In the genomic region with DNA sequence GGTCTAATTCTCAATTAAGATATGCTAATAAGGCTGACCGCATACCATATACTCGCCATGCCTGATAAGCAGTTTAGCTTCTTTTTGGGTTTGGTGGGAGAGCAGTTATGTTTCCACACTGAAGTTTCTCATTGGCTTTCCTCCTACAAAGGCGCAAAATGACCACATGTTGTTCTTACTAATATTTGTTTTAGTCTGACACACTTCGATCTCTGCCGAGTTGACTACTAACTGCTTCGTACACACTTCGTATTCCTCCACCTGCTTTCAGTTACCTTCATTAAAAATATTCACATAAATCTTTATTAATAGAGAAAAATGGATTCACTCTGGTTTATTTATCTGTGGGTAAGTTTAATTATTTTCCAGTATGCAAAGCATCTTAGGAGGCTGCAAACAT, we compare ENCODE assay signal across 22 cellular contexts. TPM values are rescaled to one million over a fixed set of nuclear protein-coding genes. Genes with fewer than 3 reads are reported as not detected.
DNase-seq lines count a peak whose midpoint lies in the region; ATAC-seq, FAIRE-seq and TF ChIP-seq lines count a peak whose summit lies in the region.
"Had no signal": no experiment of that assay in that cellular context is flagged by ENCODE, and none has a peak within 500 bp of the region (broad histone marks: within the 10 kb centered on the region; RNA-seq: fewer than 3 reads in every experiment).

No MANE protein-coding gene starts in this region.

- intact Hi-C loops in right lobe of liver (cut with DNase I) (no loop called here), HepG2 (cut with micrococcal nuclease; ENCODE audit: unreplicated experiment) (no loop called here)

- peak overlapping the region; percentile 39 for H4K8ac ChIP-seq in mesenchymal stem cell (ENCODE audit: low read length)

- no peak overlapping the region for H3K23ac ChIP-seq in mesenchymal stem cell (ENCODE audit: low read length in 2 of 2)

- H3K4me3 ChIP-seq in right lobe of liver (no peak overlapping the region), HepG2 (replicated peaks in 1 of 3; ENCODE audit: insufficient read depth in 1 of 3, low read depth in 2 of 3, low read length in 3 of 3) (no peak overlapping the region), mesenchymal stem cell (ENCODE audit: insufficient read depth in 1 of 2, low read depth in 1 of 2, low read length in 2 of 2) (no peak overlapping the region)
- H3K4me3 ChIP-seq: A549; BLaER1 treated with 17β-estradiol and CSF1 and Interleukin-3, amounts not matched to agents 10 nM and 100 nM; GM12878 had no signal

- no peak for DNase-seq in right lobe of liver
- DNase-seq in HepG2 (ENCODE audit: low spot score), result no peak
- peak; percentile 5 for DNase-seq in islet precursor cell
- DNase-seq in mesenchymal stem cell, result no peak
- DNase-seq in G401 (ENCODE audit: low spot score), result no peak
- no peak for DNase-seq in activated gamma-delta T cell treated with Interleukin-2 at 50 U/mL for 16 hours
- DNase-seq: AML-193; Caco-2; Calu3; CD4-positive, alpha-beta T cell; CD8-positive, alpha-beta T cell; DMS79 treated with DMSO at 0.1 percent for 48 hours; GDM1 had no signal

- no peak overlapping the region for H3K27ac ChIP-seq in right lobe of liver
- H3K27ac ChIP-seq in HepG2 (ENCODE audit: extremely low read length, insufficient read depth, low read length), result no peak overlapping the region
- no peak overlapping the region for H3K27ac ChIP-seq in mesenchymal stem cell (ENCODE audit: low read length, poor library complexity, severe bottlenecking)
- H3K27ac ChIP-seq: 22Rv1; A549; BLaER1 treated with 17β-estradiol and CSF1 and Interleukin-3, amounts not matched to agents 10 nM and 100 nM; C4-2B had no signal

- H3K4me2 ChIP-seq in HepG2 (ENCODE audit: low read depth, low read length) (no peak overlapping the region), mesenchymal stem cell (ENCODE audit: low read length, poor library complexity, severe bottlenecking) (no peak overlapping the region)
- H3K4me2 ChIP-seq: A549; BLaER1 treated with 17β-estradiol and CSF1 and Interleukin-3, amounts not matched to agents 10 nM and 100 nM had no signal

- WGBS in right lobe of liver (ENCODE audit: insufficient coverage, low coverage, low lambda C conversion rate, missing lambda C conversion rate), result 35% methylated on average over 7 of the region's 7 CpGs
- 16% methylated on average over 7 of the region's 7 CpGs for WGBS in HepG2 (ENCODE audit: low lambda C conversion rate)
- WGBS in mesenchymal stem cell, result 80% methylated on average over 5 of the region's 7 CpGs

- H2BK12ac ChIP-seq in mesenchymal stem cell (ENCODE audit: low read length in 2 of 2), result no peak overlapping the region

- FAIRE-seq in HepG2 (lab: Jason Lieb, UNC), result no peak
- FAIRE-seq: A549, D721Med, GM12878, GM12892, GM18507 had no signal

- H3K4me1 ChIP-seq in right lobe of liver (no peaks in the 10 kb centered on the region), HepG2 (ENCODE audit: insufficient read depth, low read length) (no peaks in the 10 kb centered on the region), mesenchymal stem cell (ENCODE audit: control insufficient read depth, insufficient read depth, low read depth, low read length) (no peaks in the 10 kb centered on the region)

- CTCF ChIA-PET in HepG2 (lab: Yijun Ruan, JAX; ENCODE audit: low intra/inter-chr PET ratio, low total read pairs), result no interaction called here

- no peak for TF ChIP-seq POLR2A in right lobe of liver (IDR thresholded peaks at IDR 0.05)
- TF ChIP-seq POLR2A in HepG2 (IDR thresholded peaks at IDR 0.05; ENCODE audit: insufficient read depth in 1 of 2, low read depth in 2 of 2, low read length in 2 of 2), result no peak

- no peaks in the 10 kb centered on the region for H3K36me3 ChIP-seq in right lobe of liver
- no peaks in the 10 kb centered on the region for H3K36me3 ChIP-seq in HepG2 (replicated peaks in 1 of 2; ENCODE audit: control insufficient read depth in 1 of 2, insufficient read depth in 2 of 2, low read length in 2 of 2)
- H3K36me3 ChIP-seq in mesenchymal stem cell (ENCODE audit: control insufficient read depth in 1 of 2, insufficient read depth in 2 of 2, low read depth in 1 of 2, low read length in 2 of 2), result no peaks in the 10 kb centered on the region
- H3K36me3 ChIP-seq: BLaER1 treated with 17β-estradiol and CSF1 and Interleukin-3, amounts not matched to agents 10 nM and 100 nM had no signal

- H3K14ac ChIP-seq in mesenchymal stem cell (ENCODE audit: low read length in 2 of 2), result no peak overlapping the region

- no peaks in the 10 kb centered on the region for H3K27me3 ChIP-seq in right lobe of liver
- peaks cover 0 to 3% of the 10 kb centered on the region in 2 experiments; a peak in 1 of 5 replicates for H3K27me3 ChIP-seq in HepG2 (ENCODE audit: control insufficient read depth in 1 of 2, insufficient read depth in 2 of 2, low read length in 2 of 2)
- no peaks in the 10 kb centered on the region for H3K27me3 ChIP-seq in mesenchymal stem cell (ENCODE audit: control insufficient read depth in 1 of 2, insufficient read depth in 1 of 2, low read length in 2 of 2)
- H3K27me3 ChIP-seq: BLaER1 treated with 17β-estradiol and CSF1 and Interleukin-3, amounts not matched to agents 10 nM and 100 nM had no signal

- BruUV-seq in HepG2 (replicated peaks; lab: Mats Ljungman, UMichigan), result no TSS peak

- H4K91ac ChIP-seq in mesenchymal stem cell (ENCODE audit: low read length), result no peak overlapping the region

- H2BK120ac ChIP-seq in mesenchymal stem cell (ENCODE audit: low read depth, low read length), result no peak overlapping the region

- H3K18ac ChIP-seq in mesenchymal stem cell (ENCODE audit: low read depth in 1 of 2, low read length in 2 of 2), result no peak overlapping the region

- no peaks in the 10 kb centered on the region for H4K20me1 ChIP-seq in HepG2 (ENCODE audit: insufficient read depth, low read length)
- H4K20me1 ChIP-seq: BLaER1 treated with 17β-estradiol and CSF1 and Interleukin-3, amounts not matched to agents 10 nM and 100 nM had no signal

- ATAC-seq in right lobe of liver (peak in 3 of 4 donors; percentile 50 to 60 (median 59)), HepG2 (no peak), HG02870 (IDR thresholded peaks at IDR 0.05; ENCODE audit: unreplicated experiment) (no peak)
- ATAC-seq: A549; CD8-positive, alpha-beta T cell; GM12878 had no signal

- H3K79me2 ChIP-seq in HepG2 (ENCODE audit: insufficient read depth, low read length), result no peaks in the 10 kb centered on the region

- TF ChIP-seq RAD21 in HepG2 (CRISPR knock-in tag; IDR thresholded peaks at IDR 0.05), result no peak

- H2BK15ac ChIP-seq in mesenchymal stem cell (ENCODE audit: low read depth, poor library complexity, severe bottlenecking), result no peak overlapping the region

- H3K4ac ChIP-seq in mesenchymal stem cell (ENCODE audit: low read depth in 1 of 2, low read length in 2 of 2), result no peak overlapping the region

- no peaks in the 10 kb centered on the region for H3K79me1 ChIP-seq in mesenchymal stem cell (replicated peaks; ENCODE audit: low read length, poor library complexity, severe bottlenecking)

- no peak overlapping the region for H2AFZ ChIP-seq in HepG2 (ENCODE audit: low read length)
- no peak overlapping the region for H2AFZ ChIP-seq in mesenchymal stem cell (ENCODE audit: low read depth, low read length)

- no peak overlapping the region for H2AK5ac ChIP-seq in mesenchymal stem cell (ENCODE audit: low read length, severe bottlenecking)

- POLR2A ChIA-PET in HepG2 (lab: Yijun Ruan, JAX), result no interaction called here

- TF ChIP-seq EP300 in HepG2 (IDR thresholded peaks at IDR 0.05; ENCODE audit: low read depth in 2 of 2, low read length in 2 of 2) (no peak), HepG2 (CRISPR knock-in tag; IDR thresholded peaks at IDR 0.05; ENCODE audit: borderline replicate concordance) (no peak)

- in situ Hi-C loops in HepG2 (cut with HindIII; ENCODE audit: extremely low pct_ligation_motif_present, low pct_unique_long_range_greater_than_20kb), result no loop called here
- in situ Hi-C loops in G401 (cut with HindIII; ENCODE audit: low sequenced_read_pairs), result no loop called here

- no peak overlapping the region for H2BK5ac ChIP-seq in mesenchymal stem cell (ENCODE audit: low read depth, low read length, poor library complexity, severe bottlenecking)

- H3K9ac ChIP-seq in HepG2 (ENCODE audit: insufficient read depth, low read depth, low read length) (no peak overlapping the region), mesenchymal stem cell (ENCODE audit: low read length) (no peak overlapping the region)
- H3K9ac ChIP-seq: BLaER1 treated with 17β-estradiol and CSF1 and Interleukin-3, amounts not matched to agents 10 nM and 100 nM had no signal

- TF ChIP-seq CTCF in right lobe of liver (IDR thresholded peaks at IDR 0.05), result no peak
- no peak for TF ChIP-seq CTCF in HepG2 (CRISPR knock-in tag; IDR thresholded peaks at IDR 0.05)

- H3K9me3 ChIP-seq in right lobe of liver, result no peaks in the 10 kb centered on the region
- no peaks in the 10 kb centered on the region for H3K9me3 ChIP-seq in HepG2 (ENCODE audit: low read length)
- no peaks in the 10 kb centered on the region for H3K9me3 ChIP-seq in mesenchymal stem cell (ENCODE audit: control insufficient read depth, low read length)
- H3K9me3 ChIP-seq: A549; BLaER1 treated with 17β-estradiol and CSF1 and Interleukin-3, amounts not matched to agents 10 nM and 100 nM had no signal

RNA-seq across cellular contexts. Expression of a gene that starts 41.7 kb away (rescaled TPM):
- total RNA-seq in right lobe of liver, result 10 to 100 TPM in 4 of 6 experiments, 1 to 10 TPM in 2; 3.1 to 25.0 (median 14.5) TPM
- 0.13 TPM in 1 of 2 replicates, not detected in the other for total RNA-seq in HepG2 (2016; rRNA removed; fragmentation: Illumina TruSeq; extraction: Trizol)
- 0.71 TPM in 1 of 2 replicates, not detected in the other for total RNA-seq in HepG2 (2016; cell fraction: cytosol; rRNA removed; fragmentation: Illumina TruSeq; extraction: Trizol; ENCODE audit: low read depth)
- 0.09 and 0.35 TPM in 2 replicates for total RNA-seq in HepG2 (2016; cell fraction: insoluble cytoplasmic fraction; rRNA removed; fragmentation: Illumina TruSeq; extraction: Trizol)
- total RNA-seq in HepG2 (2016; cell fraction: membrane; rRNA removed; fragmentation: Illumina TruSeq; extraction: Trizol), result 0.03 TPM in 1 of 2 replicates, not detected in the other
- 0.50 and 0.59 TPM in 2 replicates for total RNA-seq in HepG2 (2016; cell fraction: nucleus; rRNA removed; fragmentation: Illumina TruSeq; extraction: Trizol)
- polyA plus RNA-seq in HepG2 (2011; rRNA removed), result 0.61 and 0.76 TPM in 2 replicates
- polyA plus RNA-seq in HepG2 (2011; cell fraction: cytosol; rRNA removed), result 0.09 and 0.10 TPM in 2 replicates
- 0.05 TPM in 1 of 2 replicates, not detected in the other for polyA plus RNA-seq in HepG2 (2011; cell fraction: nucleus; rRNA removed)
- 0.17 and 0.28 TPM in 2 replicates for polyA plus RNA-seq in HepG2 (2012)
- 0.01 TPM in 1 of 2 replicates, not detected in the other for polyA plus RNA-seq in HepG2 (2016; cell fraction: cytosol; fragmentation: Illumina TruSeq; extraction: Trizol; ENCODE audit: low read depth)
- polyA plus RNA-seq in HepG2 (2016; cell fraction: insoluble cytoplasmic fraction; fragmentation: Illumina TruSeq; extraction: Trizol; ENCODE audit: low read depth), result 0.05 TPM in 1 of 2 replicates, not detected in the other
- polyA plus RNA-seq in HepG2 (2016; cell fraction: membrane; fragmentation: Illumina TruSeq; extraction: Trizol; ENCODE audit: low read depth), result 0.28 TPM in 1 of 2 replicates, not detected in the other
- 0.10 TPM in 1 of 2 replicates, not detected in the other for polyA plus RNA-seq in HepG2 (2016; cell fraction: nucleus; fragmentation: Illumina TruSeq; extraction: Trizol; ENCODE audit: insufficient read depth, low read depth)
- 1.2 and 101 TPM in 2 replicates for polyA minus RNA-seq in HepG2 (2011; rRNA and poly(A)+ RNA removed; ENCODE audit: low replicate concordance)
- polyA minus RNA-seq in HepG2 (2011; cell fraction: cytosol; rRNA and poly(A)+ RNA removed), result not detected in 2 replicates
- polyA minus RNA-seq in HepG2 (2011; cell fraction: nucleus; rRNA and poly(A)+ RNA removed), result 0.64 and 1.1 TPM in 2 replicates
- 110 TPM for polyA plus RNA-seq in mesenchymal stem cell (2013, experiment 1 of 2)
- polyA plus RNA-seq in mesenchymal stem cell (2013, experiment 2 of 2), result 171 TPM
- total RNA-seq in G401 (2014; rRNA removed; shearing (Covaris generic)), result 607 and 806 TPM in 2 replicates

Comparison
In these comparisons a context has a peak if more than half of its experiments do, and no peak if none do; other contexts are left out.
1. ATAC-seq: peak in right lobe of liver (3 of 4); none in HepG2 (single experiment) and HG02870 (single experiment).
2. RNA of a gene that starts 41.7 kb away (total RNA-seq): 607 to 806 TPM in G401; 3.1 to 25.0 TPM in right lobe of liver and 0.03 to 0.71 TPM in HepG2; every median in the first group is over 10 times any median in the second.